1 cellular context compared by ENCODE assay signal in the genomic region with DNA sequence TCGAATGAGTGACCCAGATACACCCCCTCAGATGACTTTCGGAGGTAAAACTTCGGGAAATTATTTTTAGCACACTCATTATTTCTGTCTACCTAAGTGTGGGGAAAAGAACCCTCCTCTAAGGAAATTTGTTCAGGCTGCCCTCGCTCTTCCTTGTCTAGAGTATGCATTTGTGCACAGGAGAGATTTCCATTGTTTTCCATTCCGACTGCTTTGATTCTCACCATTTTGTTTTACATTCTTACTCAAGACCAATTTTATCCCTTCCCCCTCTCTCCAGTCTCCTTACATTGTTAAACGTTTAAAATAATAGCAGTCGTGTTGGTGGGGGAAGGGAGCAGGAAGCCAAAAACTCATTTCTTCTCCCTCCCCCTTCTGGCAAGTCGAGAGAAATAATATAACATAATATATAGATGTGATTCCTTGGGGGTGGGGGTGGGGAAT.
TF ChIP-seq lines count a peak whose summit lies in the region.

No MANE protein-coding gene starts in this region.

TF ChIP-seq in HEK293, 187 proteins besides CTCF, POLR2A, EP300 and RAD21 (continued from another document):
- no peak for TF ChIP-seq ZNF280D (tag by site-specific recombination; IDR thresholded peaks at IDR 0.05)
- TF ChIP-seq ZNF501 (tag by site-specific recombination; IDR thresholded peaks at IDR 0.05): no peak
- TF ChIP-seq KLF1 (tag by site-specific recombination; IDR thresholded peaks at IDR 0.05): no peak
- no peak for TF ChIP-seq ELK4 (IDR thresholded peaks at IDR 0.05; ENCODE audit: borderline replicate concordance, low read depth, low read length)
- peak; percentile 59; the same call in 1 of the 2 replicates for TF ChIP-seq GFI1B (tag by site-specific recombination; IDR thresholded peaks at IDR 0.05)
- TF ChIP-seq ZNF521 (tag by site-specific recombination; IDR thresholded peaks at IDR 0.05): no peak
- no peak for TF ChIP-seq ZNF843 (tag by site-specific recombination; IDR thresholded peaks at IDR 0.05)
- 0 out of 2 replicates have a peak, but pooled peaks have one; percentile 56 for TF ChIP-seq ZNF24 (tag by site-specific recombination; IDR thresholded peaks at IDR 0.05)
TF ChIP-seq in HEK293: peak in this region for 16.
